Comparison of ENCODE assay signal across 8 cellular contexts in the genomic region with DNA sequence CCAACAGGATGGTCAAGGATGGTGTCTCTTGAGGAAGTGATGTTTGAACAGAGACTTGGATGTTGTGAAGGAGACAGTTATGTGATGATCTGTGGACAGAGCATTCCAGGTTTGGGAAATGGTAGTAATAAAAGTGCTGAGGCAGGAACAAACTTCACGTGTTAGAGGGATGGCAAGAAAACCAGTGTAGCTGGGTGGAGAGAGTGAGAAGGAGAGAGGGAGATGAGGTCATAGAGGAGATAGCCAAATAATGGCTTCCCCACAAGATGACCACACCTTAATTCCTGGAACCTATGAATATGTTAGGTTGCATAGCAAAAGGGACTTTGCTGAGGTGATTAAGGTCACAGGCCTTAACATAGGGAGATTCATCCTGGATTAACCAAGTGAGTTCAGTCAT.
"Had no signal": no experiment of that assay in that cellular context is flagged by ENCODE, and none has a peak within 500 bp of the region (broad histone marks: within the 10 kb centered on the region; RNA-seq: fewer than 3 reads in every experiment).

No MANE protein-coding gene starts in this region.

- H2AFZ ChIP-seq: GM23338 had no signal

- DNase-seq: H9, HCEC 1CT, IMR-90, KBM-7 had no signal

- FAIRE-seq: H1, H54, HTR-8/SVneo had no signal

- H3K4me2 ChIP-seq: GM23338 had no signal

- H3K4me3 ChIP-seq: GM23338 had no signal

- ATAC-seq: GM23338 had no signal
